Comparison of ENCODE assay signal across 20 cellular contexts in the genomic region with DNA sequence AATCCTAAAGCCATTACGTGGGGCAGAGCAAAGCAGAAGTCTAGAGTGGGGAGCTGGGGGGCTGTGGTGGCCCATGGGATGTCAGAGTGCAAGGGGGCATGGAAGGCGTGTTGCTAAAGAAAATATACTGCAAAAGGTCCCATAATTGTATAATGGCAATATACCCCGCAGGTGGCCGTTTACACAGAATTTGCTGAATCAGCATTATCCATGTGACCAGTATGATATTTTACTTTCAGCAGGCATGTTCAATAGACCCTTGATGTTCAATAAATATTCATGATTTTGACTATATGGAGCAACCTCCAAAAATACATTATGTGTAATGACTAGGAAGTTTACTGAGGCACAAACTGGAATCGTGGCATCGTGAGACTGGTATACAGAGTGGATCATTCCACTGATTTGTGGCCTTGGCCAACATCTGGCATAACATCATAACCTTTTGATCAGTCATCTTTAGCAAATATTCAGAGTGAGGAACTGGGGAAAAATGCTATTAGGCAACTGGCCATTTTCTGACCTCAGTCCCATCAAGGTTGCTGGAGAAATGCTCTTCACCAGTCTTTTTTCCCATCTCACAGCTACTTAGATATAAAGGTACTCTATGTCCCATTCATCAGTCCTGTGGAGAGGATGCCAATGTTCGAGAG. TPM values are rescaled to one million over a fixed set of nuclear protein-coding genes. Genes with fewer than 3 reads are reported as not detected.
DNase-seq lines count a peak whose midpoint lies in the region; ATAC-seq, FAIRE-seq and TF ChIP-seq lines count a peak whose summit lies in the region.
"Had no signal": no experiment of that assay in that cellular context is flagged by ENCODE, and none has a peak within 500 bp of the region (broad histone marks: within the 10 kb centered on the region; RNA-seq: fewer than 3 reads in every experiment).

No MANE protein-coding gene starts in this region.

- peaks cover 66% of the 10 kb centered on the region for H3F3A ChIP-seq in GM23248 (ENCODE audit: insufficient read depth)

- peaks cover 12% of the 10 kb centered on the region for H3K4me1 Mint-ChIP-seq in stimulated activated naive CD8-positive, alpha-beta T cell treated with anti-CD3 and anti-CD28 coated beads, Interleukin-15, amount 100 ng/mL, for 72 hours

- no peaks in the 10 kb centered on the region for H3K79me2 ChIP-seq in GM23248 (ENCODE audit: insufficient read depth)

- no peaks in the 10 kb centered on the region for H3K9me2 ChIP-seq in GM23248 (ENCODE audit: insufficient read depth)

- ATAC-seq in GM19455 (IDR thresholded peaks at IDR 0.05; ENCODE audit: unreplicated experiment), result no peak
- no peak for ATAC-seq in stimulated activated naive CD8-positive, alpha-beta T cell treated with anti-CD3 and anti-CD28 coated beads, Interleukin-15, amount 100 ng/mL, for 72 hours
- ATAC-seq: body of pancreas; stimulated activated naive B cell treated with anti-CD40 and anti-IgM and Interleukin-4, amounts not matched to agents 10 μg/mL and 1 μg/mL and 100 μg/mL, for 72 hours had no signal

- 61 to 63% methylated on average over 7 of the region's 7 CpGs for WGBS in GM23248 (ENCODE audit: low coverage in 1 of 2, low lambda C conversion rate in 2 of 2, missing lambda C conversion rate in 2 of 2), 2 experiments

- H2AFZ ChIP-seq in GM23248, result no peak overlapping the region

- peaks cover 58% of the 10 kb centered on the region for H3K4me1 ChIP-seq in GM23248 (ENCODE audit: insufficient read depth)

- peak overlapping the region; percentile 22 for H3K4me2 ChIP-seq in GM23248 (ENCODE audit: unreplicated experiment)

- H3K9me3 Mint-ChIP-seq in stimulated activated naive CD8-positive, alpha-beta T cell treated with anti-CD3 and anti-CD28 coated beads, Interleukin-15, amount 100 ng/mL, for 72 hours, result peaks cover 0 to 7% of the 10 kb centered on the region in 2 donors

- no peak for FAIRE-seq in bronchial epithelial cell (lab: Jason Lieb, UNC)
- FAIRE-seq: RCC 7860 had no signal

- H4K20me1 ChIP-seq in GM23248 (ENCODE audit: insufficient read depth), result no peaks in the 10 kb centered on the region

- H3K4me3 ChIP-seq in AG04449 (ENCODE audit: low read depth, low read length) (no peak overlapping the region), GM23248 (no peak overlapping the region), bronchial epithelial cell (ENCODE audit: low read depth, low read length) (no peak overlapping the region)
- H3K4me3 ChIP-seq: body of pancreas, coronary artery, right atrium auricular region had no signal

- H3K27ac ChIP-seq in GM23248, result peak overlapping the region; percentile 87
- H3K27ac ChIP-seq: coronary artery, neutrophil had no signal

- peak; percentile 46 for DNase-seq in AG04449 (ENCODE audit: low read depth, low spot score)
- DNase-seq in GM23248, result peak; percentile 93
- DNase-seq in bronchial epithelial cell (ENCODE audit: low read depth), result peak; percentile 11
- peak; percentile 32 for DNase-seq in kidney tubule cell (ENCODE audit: low spot score)
- DNase-seq in NCI-H187 treated with DMSO at 0.1 percent for 48 hours (lab: John Stamatoyannopoulos, UW), result no peak
- no peak for DNase-seq in GM13976 (ENCODE audit: low spot score)
- DNase-seq in stimulated activated naive CD8-positive, alpha-beta T cell treated with anti-CD3 and anti-CD28 coated beads, Interleukin-15, amount 100 ng/mL, for 72 hours, result no peak
- DNase-seq: activated T-cell treated with anti-CD3 and anti-CD28 coated beads for 4 hours; DND-41; MM.1S; NCI-H1694 treated with DMSO at 0.1 percent for 48 hours; NCI-H2227 treated with DMSO at 0.1 percent for 48 hours; stimulated activated naive B cell treated with anti-CD40 and anti-IgM and Interleukin-4, amounts not matched to agents 10 μg/mL and 1 μg/mL and 100 μg/mL, for 72 hours had no signal

- no peak for TF ChIP-seq CTCF in AG04449 (IDR thresholded peaks at IDR 0.05; ENCODE audit: insufficient read depth, low read length, missing control alignments)
- no peak for TF ChIP-seq CTCF in bronchial epithelial cell (IDR thresholded peaks at IDR 0.05; ENCODE audit: insufficient read depth, low read length, severe bottlenecking)
- no peak for TF ChIP-seq CTCF in GM13976 (IDR thresholded peaks at IDR 0.05; ENCODE audit: borderline replicate concordance, control extremely low read depth, extremely low read depth, insufficient read depth, missing control alignments)

- H3K27me3 Mint-ChIP-seq in stimulated activated naive CD8-positive, alpha-beta T cell treated with anti-CD3 and anti-CD28 coated beads, Interleukin-15, amount 100 ng/mL, for 72 hours, result no peaks in the 10 kb centered on the region
- H3K27me3 Mint-ChIP-seq: stimulated activated naive B cell treated with anti-CD40 and anti-IgM and Interleukin-4, amounts not matched to agents 10 μg/mL and 1 μg/mL and 100 μg/mL, for 72 hours; type B pancreatic cell had no signal

- POLR2A ChIA-PET in AG04449 (lab: Yijun Ruan, JAX), result interaction anchor here (1.2 kb wide), 1 partner anchor 28 kb away, joined by 3 read pairs; no protein-coding TSS in a partner anchor

- in situ Hi-C loops in GM23248 (cut with MboI), result no loop called here
- in situ Hi-C loops in GM13976 (cut with MboI; ENCODE audit: low sequenced_read_pairs, unreplicated experiment), result no loop called here

- H3K4me3 Mint-ChIP-seq in stimulated activated naive CD8-positive, alpha-beta T cell treated with anti-CD3 and anti-CD28 coated beads, Interleukin-15, amount 100 ng/mL, for 72 hours, result no peak overlapping the region
- H3K4me3 Mint-ChIP-seq: stimulated activated naive B cell treated with anti-CD40 and anti-IgM and Interleukin-4, amounts not matched to agents 10 μg/mL and 1 μg/mL and 100 μg/mL, for 72 hours; type B pancreatic cell had no signal

- H3K9ac ChIP-seq in GM23248, result peak overlapping the region; percentile 44

- H3K27me3 ChIP-seq in GM23248 (replicated peaks; ENCODE audit: insufficient read depth), result no peaks in the 10 kb centered on the region
- H3K27me3 ChIP-seq in bronchial epithelial cell (ENCODE audit: control insufficient read depth, insufficient read depth, low read length), result no peaks in the 10 kb centered on the region
- H3K27me3 ChIP-seq: body of pancreas, neutrophil, right atrium auricular region had no signal

- CTCF ChIA-PET in AG04449 (lab: Yijun Ruan, JAX), result interaction anchor here (0.7 to 3.4 kb wide), 7 partner anchors 16 to 233 kb away, joined by 3 to 9 read pairs (median 4); no protein-coding TSS in a partner anchor

- H3K36me3 ChIP-seq in GM23248 (ENCODE audit: low read depth) (no peaks in the 10 kb centered on the region), bronchial epithelial cell (ENCODE audit: control insufficient read depth, insufficient read depth, low read length) (peaks cover 1% of the 10 kb centered on the region)
- H3K36me3 ChIP-seq: neutrophil, right atrium auricular region had no signal

- H3K27ac Mint-ChIP-seq in stimulated activated naive CD8-positive, alpha-beta T cell treated with anti-CD3 and anti-CD28 coated beads, Interleukin-15, amount 100 ng/mL, for 72 hours, result peak overlapping the region in 1 of 2 donors; percentile 12
- H3K27ac Mint-ChIP-seq: stimulated activated naive B cell treated with anti-CD40 and anti-IgM and Interleukin-4, amounts not matched to agents 10 μg/mL and 1 μg/mL and 100 μg/mL, for 72 hours; type B pancreatic cell had no signal

- H3K9me3 ChIP-seq in GM23248 (ENCODE audit: low read depth), result no peaks in the 10 kb centered on the region
- H3K9me3 ChIP-seq: body of pancreas, neutrophil, right atrium auricular region had no signal

RNA-seq across cellular contexts. Expression of a gene that starts 29.3 kb away (rescaled TPM):
- total RNA-seq in GM23248 (2014; rRNA removed; shearing (Covaris generic)), result 24.8 and 25.1 TPM in 2 replicates
- 22.1 and 26.2 TPM in 2 replicates for polyA plus RNA-seq in GM23248 (2016; fragmentation: Nextera tagmentation; extraction: Ambion mirVana)
- 26.1 and 27.8 TPM in 2 replicates for total RNA-seq in bronchial epithelial cell

Comparison
In these comparisons a context has a peak if more than half of its experiments do, and no peak if none do; other contexts are left out.
1. DNase-seq: peak in AG04449 (single experiment), GM23248 (single experiment), bronchial epithelial cell (single experiment) and kidney tubule cell (single experiment); none in NCI-H187 treated with DMSO at 0.1 percent for 48 hours (single experiment), GM13976 (single experiment) and stimulated activated naive CD8-positive, alpha-beta T cell treated with anti-CD3 and anti-CD28 coated beads, Interleukin-15, amount 100 ng/mL, for 72 hours (0 of 2).